20 cellular contexts compared by ENCODE assay signal in the genomic region with DNA sequence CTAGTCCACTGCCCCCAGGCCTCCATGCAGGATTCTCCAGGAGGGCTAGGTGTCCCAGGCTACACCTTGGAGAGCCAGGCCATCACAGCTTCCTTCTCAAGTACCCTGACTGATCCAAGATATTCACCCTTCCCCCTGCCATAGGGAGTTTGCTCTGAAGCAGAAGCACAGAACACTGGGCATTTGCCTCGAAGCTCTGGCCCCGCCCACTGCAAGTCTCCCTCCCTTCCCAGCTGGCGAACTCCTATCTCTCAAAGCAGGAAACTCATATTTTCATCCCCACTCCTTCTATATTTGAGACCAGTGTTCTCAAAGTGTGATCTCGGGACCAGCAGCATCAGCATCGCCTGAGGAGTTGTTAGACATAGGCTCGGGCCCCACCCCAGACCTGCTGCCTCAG.
DNase-seq lines count a peak whose midpoint lies in the region; ATAC-seq, FAIRE-seq and TF ChIP-seq lines count a peak whose summit lies in the region.
"Had no signal": no experiment of that assay in that cellular context is flagged by ENCODE, and none has a peak within 500 bp of the region (broad histone marks: within the 10 kb centered on the region; RNA-seq: fewer than 3 reads in every experiment).

No MANE protein-coding gene starts in this region.

- no peaks in the 10 kb centered on the region for H3K27me3 ChIP-seq in Karpas-422 (ENCODE audit: low read length)
- H3K27me3 ChIP-seq in small intestine (ENCODE audit: control insufficient read depth in 2 of 2, insufficient read depth in 2 of 2, low read length in 2 of 2) = no peaks in the 10 kb centered on the region
- H3K27me3 ChIP-seq in hepatocyte = no peaks in the 10 kb centered on the region
- H3K27me3 ChIP-seq: ascending aorta had no signal

- peak; percentile 23 for DNase-seq in Karpas-422
- peak; percentile 19 for DNase-seq in UCSD-AML1 (lab: John Stamatoyannopoulos, UW; ENCODE audit: unreplicated experiment)
- DNase-seq in fibroblast of the aortic adventitia (ENCODE audit: low read depth) = peak; percentile 23
- DNase-seq in small intestine = peak; percentile 29
- DNase-seq in hepatocyte (ENCODE audit: low spot score) = no peak
- no peak for DNase-seq in A172 (ENCODE audit: low spot score)
- DNase-seq: activated CD4-positive, alpha-beta T cell treated with anti-CD3 and anti-CD28 coated beads for 48 hours; activated naive CD4-positive, alpha-beta T cell treated with anti-CD3 and anti-CD28 coated beads, Interleukin-2, amount 50 U/mL, for 16 hours; AML-193; CD8-positive, alpha-beta memory T cell; erythroblast; HFFc6; midbrain; NCI-H1092; NCI-H187 treated with DMSO at 0.1 percent for 48 hours; NCI-H226; NCI-H748 treated with DMSO at 0.1 percent for 48 hours had no signal

- H3K4me2 ChIP-seq in Karpas-422 (ENCODE audit: low read depth, low read length, poor library complexity, severe bottlenecking) (no peak overlapping the region), hepatocyte (no peak overlapping the region)

- H3K4me3 ChIP-seq in Karpas-422 (ENCODE audit: low read length) = no peak overlapping the region
- H3K4me3 ChIP-seq in fibroblast of the aortic adventitia (ENCODE audit: low read depth, low read length) = no peak overlapping the region
- H3K4me3 ChIP-seq in small intestine (ENCODE audit: low read depth in 1 of 2, low read length in 2 of 2) = no peak overlapping the region
- no peak overlapping the region for H3K4me3 ChIP-seq in hepatocyte
- H3K4me3 ChIP-seq: ascending aorta had no signal

- TF ChIP-seq CTCF in fibroblast of the aortic adventitia (IDR thresholded peaks at IDR 0.05; ENCODE audit: insufficient read depth, low read length) (no peak), hepatocyte (IDR thresholded peaks at IDR 0.05; ENCODE audit: poor library complexity) (no peak)

- no peaks in the 10 kb centered on the region for H3K9me2 ChIP-seq in Karpas-422 (replicated peaks; ENCODE audit: insufficient read depth, low read length)
- H3K9me2 ChIP-seq in hepatocyte (replicated peaks; ENCODE audit: insufficient read depth) = no peaks in the 10 kb centered on the region

- FAIRE-seq in small intestine (lab: Jason Lieb, UNC) = no peak
- FAIRE-seq: GM12891 had no signal

- H3K36me3 ChIP-seq in Karpas-422 (ENCODE audit: insufficient read depth, low read length) = no peaks in the 10 kb centered on the region
- no peaks in the 10 kb centered on the region for H3K36me3 ChIP-seq in small intestine (ENCODE audit: control insufficient read depth in 2 of 2, insufficient read depth in 2 of 2, low read length in 2 of 2)
- H3K36me3 ChIP-seq in hepatocyte (replicated peaks; ENCODE audit: insufficient read depth, low read depth) = no peaks in the 10 kb centered on the region
- H3K36me3 ChIP-seq: ascending aorta had no signal

- H2AFZ ChIP-seq in Karpas-422 (ENCODE audit: low read length) (no peak overlapping the region), hepatocyte (no peak overlapping the region)

- WGBS in small intestine, 3 donors = 37 to 65% (median 60%) methylated on average over 6 of the region's 6 CpGs
- WGBS in hepatocyte (ENCODE audit: low lambda C conversion rate, missing lambda C conversion rate) = 81% methylated on average over 6 of the region's 6 CpGs

- ATAC-seq in HG02852 (IDR thresholded peaks at IDR 0.05; ENCODE audit: unreplicated experiment) = no peak

- H4K20me1 ChIP-seq in Karpas-422 (ENCODE audit: insufficient read depth, low read depth, low read length) (no peaks in the 10 kb centered on the region), hepatocyte (ENCODE audit: insufficient read depth, poor library complexity, severe bottlenecking) (no peaks in the 10 kb centered on the region)

- no peaks in the 10 kb centered on the region for H3K4me1 ChIP-seq in Karpas-422 (ENCODE audit: low read length)
- no peaks in the 10 kb centered on the region for H3K4me1 ChIP-seq in small intestine (ENCODE audit: control insufficient read depth in 2 of 2, insufficient read depth in 1 of 2, low read depth in 1 of 2, low read length in 1 of 2)
- H3K4me1 ChIP-seq in hepatocyte (ENCODE audit: insufficient read depth) = no peaks in the 10 kb centered on the region
- H3K4me1 ChIP-seq: ascending aorta had no signal

- H3K9me3 ChIP-seq in Karpas-422 (ENCODE audit: low read length) (no peaks in the 10 kb centered on the region), small intestine (ENCODE audit: control insufficient read depth, low read depth) (no peaks in the 10 kb centered on the region), hepatocyte (ENCODE audit: low read depth) (no peaks in the 10 kb centered on the region)

- no peaks in the 10 kb centered on the region for H3K79me2 ChIP-seq in Karpas-422 (ENCODE audit: low read length)
- no peaks in the 10 kb centered on the region for H3K79me2 ChIP-seq in hepatocyte

- H3K9ac ChIP-seq in Karpas-422 (ENCODE audit: low read length) = no peak overlapping the region

- no peak overlapping the region for H3K27ac ChIP-seq in Karpas-422 (ENCODE audit: low read length)
- H3K27ac ChIP-seq in small intestine (ENCODE audit: low read depth in 1 of 2, low read length in 1 of 2) = no peak overlapping the region
- H3K27ac ChIP-seq in hepatocyte = no peak overlapping the region
- H3K27ac ChIP-seq: ascending aorta had no signal

Comparison
In these comparisons a context has a peak if more than half of its experiments do, and no peak if none do; other contexts are left out.
1. DNase-seq: peak in Karpas-422 (single experiment), UCSD-AML1 (single experiment), fibroblast of the aortic adventitia (single experiment) and small intestine (single experiment); none in hepatocyte (single experiment) and A172 (single experiment).